8 cellular contexts compared by ENCODE assay signal in the genomic region with DNA sequence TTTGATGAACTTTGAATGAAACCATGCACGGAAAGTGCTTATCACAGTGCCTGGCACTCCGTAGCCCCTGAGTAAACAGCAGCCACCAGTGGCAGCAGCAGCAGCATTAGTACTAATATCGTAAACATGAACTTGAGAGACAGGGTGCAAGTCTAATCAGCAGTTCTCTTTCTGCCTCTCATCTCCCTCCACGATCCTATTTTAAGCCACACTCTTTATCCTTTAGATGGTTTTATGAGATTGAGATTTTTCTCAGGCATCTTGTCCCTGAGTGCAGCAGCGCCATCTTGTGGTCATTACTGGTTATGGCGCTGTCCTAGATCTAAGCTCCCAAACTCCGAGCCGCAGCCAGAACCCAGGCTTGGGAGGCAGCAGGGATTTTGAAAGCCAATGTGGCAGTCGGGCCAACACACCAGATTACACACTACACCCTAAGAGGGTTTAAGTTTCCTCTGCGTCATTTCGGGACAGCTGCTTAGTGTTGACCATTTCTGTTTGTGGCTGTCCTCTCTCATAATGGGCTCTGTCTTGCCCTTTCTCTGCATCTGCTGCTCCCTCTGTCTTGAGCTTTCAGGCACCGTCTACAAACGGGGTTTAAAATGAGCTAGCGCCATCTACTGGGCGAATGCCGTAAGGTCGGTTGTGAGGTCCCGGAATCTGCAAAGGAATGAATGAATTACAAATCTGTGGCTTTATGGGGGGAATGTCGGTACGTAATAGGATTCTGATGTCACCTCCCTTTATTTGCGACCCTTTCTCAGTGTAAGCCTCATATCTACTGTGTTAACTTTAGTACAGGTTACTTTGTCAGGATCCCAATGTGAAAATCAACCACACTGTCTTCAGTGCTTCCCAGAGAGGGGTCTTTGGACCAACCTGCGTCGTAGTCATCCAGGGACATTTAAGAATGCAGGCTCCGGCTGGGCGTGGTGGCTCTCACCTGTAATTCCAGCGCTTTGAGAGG.
A peak's percentile ranks its signal among the peaks of the same experiment; 100 is the strongest.
DNase-seq lines count a peak whose midpoint lies in the region; ATAC-seq and TF ChIP-seq lines count a peak whose summit lies in the region.

No MANE protein-coding gene starts in this region.

- no peak overlapping the region for H3K9ac ChIP-seq in OCI-LY1 (ENCODE audit: low read length)
- H3K9ac ChIP-seq in muscle layer of colon (ENCODE audit: low read length): no peak overlapping the region

- H3K4me2 ChIP-seq in OCI-LY1 (ENCODE audit: low read length): peak overlapping the region; percentile 71

- DNase-seq in DMS114 treated with DMSO at 0.1 percent for 48 hours (lab: John Stamatoyannopoulos, UW; ENCODE audit: unreplicated experiment) (peak; percentile 94), HuH-7.5 (ENCODE audit: low spot score) (peak; percentile 50), activated T-cell treated with anti-CD3 and anti-CD28 coated beads for 48 hours (ENCODE audit: low read depth) (peak; percentile 75)
- peak; percentile 65 to 75 for DNase-seq in stimulated activated CD8-positive, alpha-beta memory T cell treated with anti-CD3 and anti-CD28 coated beads, Interleukin-7, amount 100 ng/mL, for 1 hour (ENCODE audit: low read depth in 2 of 2)

- H3K27me3 ChIP-seq in OCI-LY1 (ENCODE audit: insufficient read depth, low read length) (0 out of 2 replicates have a peak, but pooled peaks cover 3% of the 10 kb centered on the region), muscle layer of colon (ENCODE audit: control insufficient read depth in 1 of 2, insufficient read depth in 2 of 2, low read length in 2 of 2) (no peaks in the 10 kb centered on the region)

- H3K79me2 ChIP-seq in OCI-LY1 (ENCODE audit: insufficient read depth, low read length): no peaks in the 10 kb centered on the region

- H3K36me3 ChIP-seq in OCI-LY1 (ENCODE audit: insufficient read depth, low read length) (no peaks in the 10 kb centered on the region), muscle layer of colon (ENCODE audit: insufficient read depth, low read length) (no peaks in the 10 kb centered on the region)

- TF ChIP-seq CTCF in OCI-LY1 (IDR thresholded peaks at IDR 0.05; ENCODE audit: low read length): peak; percentile 96

- no peaks in the 10 kb centered on the region for H3K9me3 ChIP-seq in OCI-LY1 (ENCODE audit: low read length)
- H3K9me3 ChIP-seq in muscle layer of colon (ENCODE audit: low read length): no peaks in the 10 kb centered on the region

- H2AFZ ChIP-seq in OCI-LY1 (ENCODE audit: low read length): no peak overlapping the region

- no peaks in the 10 kb centered on the region for H3K9me2 ChIP-seq in OCI-LY1 (ENCODE audit: low read depth, low read length)

- no peaks in the 10 kb centered on the region for H4K20me1 ChIP-seq in OCI-LY1 (ENCODE audit: insufficient read depth, low read length)

- H3K4me3 ChIP-seq in OCI-LY1 (ENCODE audit: low read depth, low read length, poor library complexity, severe bottlenecking): peak overlapping the region; percentile 44
- peak overlapping the region in 1 of 2 donors; percentile 40 for H3K4me3 ChIP-seq in muscle layer of colon (ENCODE audit: low read depth in 1 of 2, low read length in 2 of 2)

- no peak overlapping the region for H3K27ac ChIP-seq in OCI-LY1 (ENCODE audit: low read depth, low read length, poor library complexity, severe bottlenecking)
- peak overlapping the region; percentile 62 for H3K27ac ChIP-seq in muscle layer of colon (ENCODE audit: low read depth, low read length)

- ATAC-seq in GM21529 (IDR thresholded peaks at IDR 0.05; ENCODE audit: unreplicated experiment) (peak; percentile 80), esophagus mucosa (peak; percentile 90)

- H3F3A ChIP-seq in OCI-LY1 (ENCODE audit: insufficient read depth, low read length): no peaks in the 10 kb centered on the region

- H3K4me1 ChIP-seq in OCI-LY1 (ENCODE audit: insufficient read depth, low read length, severe bottlenecking) (no peaks in the 10 kb centered on the region), muscle layer of colon (ENCODE audit: insufficient read depth, low read length) (peaks cover 6% of the 10 kb centered on the region)
